Comparison of ENCODE assay signal across 1 cellular context in the genomic region with DNA sequence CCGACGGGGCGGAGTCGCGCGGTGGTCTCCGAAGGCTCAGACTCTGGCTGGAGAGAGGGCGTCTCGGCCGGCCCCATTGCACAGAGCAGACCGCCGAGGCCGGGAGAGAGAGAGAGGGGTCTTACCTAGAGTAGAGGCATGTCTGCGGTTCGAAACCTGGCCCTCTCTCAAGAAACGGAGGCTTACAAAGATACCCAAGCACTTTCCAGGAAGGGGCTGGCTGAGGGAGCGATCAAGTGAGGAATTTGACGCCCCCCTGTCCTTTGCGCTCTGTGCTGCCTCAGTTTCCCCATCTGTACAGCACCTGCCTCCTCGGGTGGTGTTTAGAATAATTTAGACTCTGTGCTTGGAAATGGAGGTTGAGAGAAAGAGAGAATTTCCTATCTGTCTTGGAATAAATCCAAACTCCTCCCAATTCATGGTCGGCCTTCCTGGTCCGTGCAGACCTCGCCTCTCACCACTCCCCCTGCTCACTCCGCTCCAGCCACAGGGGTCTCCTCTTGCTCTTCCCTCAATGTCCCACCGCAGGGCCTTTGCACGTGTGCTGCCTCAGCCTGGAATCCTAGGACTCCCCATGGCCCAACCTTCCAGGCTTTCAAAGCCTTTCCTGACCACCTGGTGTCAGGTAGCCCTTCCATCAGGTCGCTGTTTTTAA.
A peak's percentile ranks its signal among the peaks of the same experiment; 100 is the strongest.
TF ChIP-seq lines count a peak whose summit lies in the region.

No MANE protein-coding gene starts in this region.

TF ChIP-seq in K562, 482 proteins besides CTCF, POLR2A, EP300 and RAD21 (continues in another document):
- no peak for TF ChIP-seq ETS1 (conservative IDR thresholded peaks at IDR 0.05; ENCODE audit: control insufficient read depth, low read depth, low read length)
- TF ChIP-seq NUFIP1 (IDR thresholded peaks at IDR 0.05; ENCODE audit: partially characterized antibody) = no peak
- TF ChIP-seq ZNF217 (CRISPR knock-in tag; IDR thresholded peaks at IDR 0.05) = no peak
- no peak for TF ChIP-seq TRIM24 (IDR thresholded peaks at IDR 0.05)
- TF ChIP-seq, protein P1, sequence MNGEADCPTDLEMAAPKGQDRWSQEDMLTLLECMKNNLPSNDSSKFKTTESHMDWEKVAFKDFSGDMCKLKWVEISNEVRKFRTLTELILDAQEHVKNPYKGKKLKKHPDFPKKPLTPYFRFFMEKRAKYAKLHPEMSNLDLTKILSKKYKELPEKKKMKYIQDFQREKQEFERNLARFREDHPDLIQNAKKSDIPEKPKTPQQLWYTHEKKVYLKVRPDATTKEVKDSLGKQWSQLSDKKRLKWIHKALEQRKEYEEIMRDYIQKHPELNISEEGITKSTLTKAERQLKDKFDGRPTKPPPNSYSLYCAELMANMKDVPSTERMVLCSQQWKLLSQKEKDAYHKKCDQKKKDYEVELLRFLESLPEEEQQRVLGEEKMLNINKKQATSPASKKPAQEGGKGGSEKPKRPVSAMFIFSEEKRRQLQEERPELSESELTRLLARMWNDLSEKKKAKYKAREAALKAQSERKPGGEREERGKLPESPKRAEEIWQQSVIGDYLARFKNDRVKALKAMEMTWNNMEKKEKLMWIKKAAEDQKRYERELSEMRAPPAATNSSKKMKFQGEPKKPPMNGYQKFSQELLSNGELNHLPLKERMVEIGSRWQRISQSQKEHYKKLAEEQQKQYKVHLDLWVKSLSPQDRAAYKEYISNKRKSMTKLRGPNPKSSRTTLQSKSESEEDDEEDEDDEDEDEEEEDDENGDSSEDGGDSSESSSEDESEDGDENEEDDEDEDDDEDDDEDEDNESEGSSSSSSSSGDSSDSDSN (IDR thresholded peaks at IDR 0.05; ENCODE audit: borderline replicate concordance in 1 of 2, low read depth in 2 of 2, low read length in 2 of 2) = no peak
- TF ChIP-seq MTF1 (CRISPR knock-in tag; IDR thresholded peaks at IDR 0.05; ENCODE audit: borderline replicate concordance) = no peak
- no peak for TF ChIP-seq CBX1 (IDR thresholded peaks at IDR 0.05; ENCODE audit: low read depth)
- TF ChIP-seq ZC3H8 (IDR thresholded peaks at IDR 0.05) = no peak
- no peak for TF ChIP-seq IFI16 (CRISPR knock-in tag; IDR thresholded peaks at IDR 0.05)
- TF ChIP-seq RBBP5 (IDR thresholded peaks at IDR 0.05; ENCODE audit: borderline replicate concordance, insufficient read depth, low read length, poor library complexity, severe bottlenecking) = no peak
- no peak for TF ChIP-seq CHCHD3 (CRISPR knock-in tag; IDR thresholded peaks at IDR 0.05)
- no peak for TF ChIP-seq BHLHE40 (IDR thresholded peaks at IDR 0.05; ENCODE audit: low read length)
- no peak for TF ChIP-seq HBP1 (CRISPR knock-in tag; IDR thresholded peaks at IDR 0.05)
- peak; percentile 16 for TF ChIP-seq RB1 (IDR thresholded peaks at IDR 0.05; ENCODE audit: low read depth)
- no peak for TF ChIP-seq ZNF133 (CRISPR knock-in tag; IDR thresholded peaks at IDR 0.05)
- TF ChIP-seq ZNF583 (CRISPR knock-in tag; IDR thresholded peaks at IDR 0.05) = 0 out of 2 replicates have a peak, but pooled peaks have one; percentile 39
- TF ChIP-seq ZNF584 (CRISPR knock-in tag; IDR thresholded peaks at IDR 0.05; ENCODE audit: low read depth) = no peak
- no peak for TF ChIP-seq ZNF174 (CRISPR knock-in tag; IDR thresholded peaks at IDR 0.05)
- TF ChIP-seq BCLAF1 (IDR thresholded peaks at IDR 0.05; ENCODE audit: borderline replicate concordance in 1 of 2, control insufficient read depth in 1 of 2, low read depth in 2 of 2, low read length in 1 of 2) = no peak
- no peak for TF ChIP-seq TAF7 (tag; IDR thresholded peaks at IDR 0.05)
- no peak for TF ChIP-seq CEBPG (CRISPR knock-in tag; IDR thresholded peaks at IDR 0.05)
- no peak for TF ChIP-seq CEBPG (tag; conservative IDR thresholded peaks at IDR 0.05 in 1 of 2, IDR thresholded peaks at IDR 0.05 in 1 of 2)
- no peak for TF ChIP-seq CEBPB (tag; IDR thresholded peaks at IDR 0.05)
- no peak for TF ChIP-seq KLF13 (tag; IDR thresholded peaks at IDR 0.05; ENCODE audit: borderline replicate concordance, low read depth)
- TF ChIP-seq, protein P2, sequence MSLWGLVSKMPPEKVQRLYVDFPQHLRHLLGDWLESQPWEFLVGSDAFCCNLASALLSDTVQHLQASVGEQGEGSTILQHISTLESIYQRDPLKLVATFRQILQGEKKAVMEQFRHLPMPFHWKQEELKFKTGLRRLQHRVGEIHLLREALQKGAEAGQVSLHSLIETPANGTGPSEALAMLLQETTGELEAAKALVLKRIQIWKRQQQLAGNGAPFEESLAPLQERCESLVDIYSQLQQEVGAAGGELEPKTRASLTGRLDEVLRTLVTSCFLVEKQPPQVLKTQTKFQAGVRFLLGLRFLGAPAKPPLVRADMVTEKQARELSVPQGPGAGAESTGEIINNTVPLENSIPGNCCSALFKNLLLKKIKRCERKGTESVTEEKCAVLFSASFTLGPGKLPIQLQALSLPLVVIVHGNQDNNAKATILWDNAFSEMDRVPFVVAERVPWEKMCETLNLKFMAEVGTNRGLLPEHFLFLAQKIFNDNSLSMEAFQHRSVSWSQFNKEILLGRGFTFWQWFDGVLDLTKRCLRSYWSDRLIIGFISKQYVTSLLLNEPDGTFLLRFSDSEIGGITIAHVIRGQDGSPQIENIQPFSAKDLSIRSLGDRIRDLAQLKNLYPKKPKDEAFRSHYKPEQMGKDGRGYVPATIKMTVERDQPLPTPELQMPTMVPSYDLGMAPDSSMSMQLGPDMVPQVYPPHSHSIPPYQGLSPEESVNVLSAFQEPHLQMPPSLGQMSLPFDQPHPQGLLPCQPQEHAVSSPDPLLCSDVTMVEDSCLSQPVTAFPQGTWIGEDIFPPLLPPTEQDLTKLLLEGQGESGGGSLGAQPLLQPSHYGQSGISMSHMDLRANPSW (CRISPR knock-in tag; IDR thresholded peaks at IDR 0.05) = no peak
- no peak for TF ChIP-seq ZNF280A (IDR thresholded peaks at IDR 0.05; ENCODE audit: low read depth, partially characterized antibody)
- TF ChIP-seq ZBTB11 (CRISPR knock-in tag; IDR thresholded peaks at IDR 0.05) = peak in 1 of 3 experiments; percentile 61; a peak in 1 of 6 replicates
- TF ChIP-seq POU5F1 (IDR thresholded peaks at IDR 0.05; ENCODE audit: borderline replicate concordance, low read depth, low read length, partially characterized antibody) = no peak
- TF ChIP-seq, protein P3, sequence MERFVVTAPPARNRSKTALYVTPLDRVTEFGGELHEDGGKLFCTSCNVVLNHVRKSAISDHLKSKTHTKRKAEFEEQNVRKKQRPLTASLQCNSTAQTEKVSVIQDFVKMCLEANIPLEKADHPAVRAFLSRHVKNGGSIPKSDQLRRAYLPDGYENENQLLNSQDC (CRISPR knock-in tag; IDR thresholded peaks at IDR 0.05) = no peak
- TF ChIP-seq SP2 (IDR thresholded peaks at IDR 0.05; ENCODE audit: extremely low read depth, low read depth, low read length, poor library complexity, severe bottlenecking) = no peak
- TF ChIP-seq EHMT2 (IDR thresholded peaks at IDR 0.05) = no peak
- TF ChIP-seq CHD4 (IDR thresholded peaks at IDR 0.05; ENCODE audit: insufficient read depth, insufficient replicate concordance, low read depth, low read length, poor library complexity, severe bottlenecking) = no peak
- no peak for TF ChIP-seq MIER1 (IDR thresholded peaks at IDR 0.05; ENCODE audit: low read depth)
- no peak for TF ChIP-seq KHSRP (IDR thresholded peaks at IDR 0.05)
- no peak for TF ChIP-seq EWSR1 (IDR thresholded peaks at IDR 0.05; ENCODE audit: borderline replicate concordance, low read depth, partially characterized antibody)
- TF ChIP-seq THRA (IDR thresholded peaks at IDR 0.05) = no peak
- TF ChIP-seq POLR3A (IDR thresholded peaks at IDR 0.05; ENCODE audit: borderline replicate concordance, extremely low read depth, insufficient read depth, insufficient read length) = no peak
